17 cellular contexts compared by ENCODE assay signal in genomic region chr6:123619156-123619555, GRCh38. TPM values are rescaled to one million over a fixed set of nuclear protein-coding genes. Genes with fewer than 3 reads are reported as not detected.
"Had no signal": no experiment of that assay in that cellular context is flagged by ENCODE, and none has a peak within 500 bp of the region (broad histone marks: within the 10 kb centered on the region; RNA-seq: fewer than 3 reads in every experiment).

No MANE protein-coding gene starts in this region.

- H3K27me3 ChIP-seq: esophagus muscularis mucosa, pancreas, sigmoid colon, stomach had no signal

- H3K4me3 ChIP-seq: esophagus muscularis mucosa, lower lobe of right lung, pancreas, sigmoid colon, stomach had no signal

- DNase-seq: effector memory CD8-positive, alpha-beta T cell; hippocampal formation; kidney glomerular epithelial cell; lower lobe of right lung; naive B cell; occipital lobe; pancreas; sigmoid colon; small intestine; stimulated activated CD4-positive, alpha-beta T cell treated with anti-CD3 and anti-CD28 coated beads, Interleukin-12 subunit alpha, Interleukin-12 subunit beta, amount 100 ng/mL, for 4 hours; stimulated activated naive CD4-positive, alpha-beta T cell; stomach had no signal

- ATAC-seq: effector memory CD8-positive, alpha-beta T cell; left lobe of liver; lower lobe of right lung; pancreas had no signal

- H3K9me3 ChIP-seq: esophagus muscularis mucosa, lower lobe of right lung, pancreas, sigmoid colon, stomach had no signal

- H3K36me3 ChIP-seq: esophagus muscularis mucosa, lower lobe of right lung, pancreas, sigmoid colon, stomach had no signal

- H3K27ac ChIP-seq: epithelial cell of prostate, esophagus muscularis mucosa, lower lobe of right lung, pancreas, sigmoid colon, stomach had no signal

- H3K4me1 ChIP-seq: esophagus muscularis mucosa, lower lobe of right lung, pancreas, sigmoid colon, stomach had no signal

RNA-seq across cellular contexts. Expression of gene TRDN, which starts 17.6 kb away (rescaled TPM):
- total RNA-seq: esophagus muscularis mucosa, fibroblast of villous mesenchyme, left lobe of liver, lower lobe of right lung, renal cortical epithelial cell had no signal
